In the genomic region with DNA sequence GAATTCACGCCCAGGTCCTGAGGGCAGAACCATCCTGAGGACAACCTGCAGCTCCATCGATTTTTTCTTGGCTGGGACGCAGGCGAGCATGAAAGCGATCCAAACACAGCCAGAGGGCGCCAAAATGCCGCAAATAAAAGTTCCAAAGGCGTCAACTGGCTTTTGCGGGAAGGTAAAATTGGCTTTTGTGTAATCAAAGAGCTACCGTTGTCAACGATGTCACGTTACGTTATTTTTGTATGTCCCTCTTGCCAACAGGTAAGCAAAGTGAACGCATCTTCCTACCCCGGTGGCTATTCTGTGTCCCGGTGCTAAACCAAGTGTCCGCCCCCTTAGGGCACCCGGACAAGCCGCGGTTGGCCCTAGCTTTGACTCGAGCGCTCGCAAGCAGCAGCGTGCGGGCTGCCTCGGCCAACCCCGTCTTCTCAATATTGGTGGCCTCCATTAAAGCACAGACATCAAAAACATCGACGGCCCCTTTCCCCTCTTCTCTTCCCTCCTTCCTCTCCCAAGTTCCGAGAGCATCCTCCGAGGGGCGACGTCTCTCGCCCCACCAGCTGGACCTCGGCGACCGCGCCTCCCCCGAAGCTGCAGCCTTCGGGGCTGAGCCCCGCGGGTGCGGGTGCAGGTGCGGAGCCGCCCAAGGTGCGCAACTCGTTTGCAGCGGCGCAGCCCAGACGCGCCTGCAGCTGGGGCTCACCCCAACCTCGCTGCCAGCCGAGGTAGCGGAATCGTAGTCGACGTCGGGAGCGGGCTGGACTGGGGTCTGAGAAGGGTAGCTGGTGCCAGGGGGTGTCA, we compare ENCODE assay signal across 1 cellular context.
TF ChIP-seq lines count a peak whose summit lies in the region.

No MANE protein-coding gene starts in this region.

TF ChIP-seq in GM12878, 131 proteins besides CTCF, POLR2A, EP300 and RAD21 (continued from another document):
- TF ChIP-seq, protein P1, sequence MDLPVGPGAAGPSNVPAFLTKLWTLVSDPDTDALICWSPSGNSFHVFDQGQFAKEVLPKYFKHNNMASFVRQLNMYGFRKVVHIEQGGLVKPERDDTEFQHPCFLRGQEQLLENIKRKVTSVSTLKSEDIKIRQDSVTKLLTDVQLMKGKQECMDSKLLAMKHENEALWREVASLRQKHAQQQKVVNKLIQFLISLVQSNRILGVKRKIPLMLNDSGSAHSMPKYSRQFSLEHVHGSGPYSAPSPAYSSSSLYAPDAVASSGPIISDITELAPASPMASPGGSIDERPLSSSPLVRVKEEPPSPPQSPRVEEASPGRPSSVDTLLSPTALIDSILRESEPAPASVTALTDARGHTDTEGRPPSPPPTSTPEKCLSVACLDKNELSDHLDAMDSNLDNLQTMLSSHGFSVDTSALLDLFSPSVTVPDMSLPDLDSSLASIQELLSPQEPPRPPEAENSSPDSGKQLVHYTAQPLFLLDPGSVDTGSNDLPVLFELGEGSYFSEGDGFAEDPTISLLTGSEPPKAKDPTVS (IDR thresholded peaks at IDR 0.05; ENCODE audit: low read depth, low read length), result no peak
- TF ChIP-seq ASH2L (IDR thresholded peaks at IDR 0.05; ENCODE audit: borderline replicate concordance, low read depth) (no peak), SMAD5 (IDR thresholded peaks at IDR 0.05; ENCODE audit: low read depth) (no peak), YY1 (IDR thresholded peaks at IDR 0.05; ENCODE audit: low read depth, low read length) (peak; percentile 80), KLF5 (IDR thresholded peaks at IDR 0.05; ENCODE audit: partially characterized antibody) (peak; percentile 15), FOXM1 (IDR thresholded peaks at IDR 0.05; ENCODE audit: low read depth, low read length) (peak; percentile 51), IKZF1 (conservative IDR thresholded peaks at IDR 0.05) (peak; percentile 93), DPF2 (IDR thresholded peaks at IDR 0.05) (peak; percentile 44; the same call in 1 of the 2 replicates), BHLHE40 (IDR thresholded peaks at IDR 0.05; ENCODE audit: borderline replicate concordance in 1 of 2, low read depth in 2 of 2, low read length in 1 of 2) (peak; percentile 9 to 39; a peak in 1 of 4 replicates), PAX5 (IDR thresholded peaks at IDR 0.05; ENCODE audit: borderline replicate concordance, low read depth, low read length) (peak; percentile 79; the same call in 1 of the 2 replicates), SUPT20H (IDR thresholded peaks at IDR 0.05; ENCODE audit: borderline replicate concordance, control insufficient read depth, low read depth, low read length) (no peak), RAD51 (IDR thresholded peaks at IDR 0.05) (no peak), POLR2AphosphoS5 (IDR thresholded peaks at IDR 0.05; ENCODE audit: low read length) (no peak), MTA2 (IDR thresholded peaks at IDR 0.05; ENCODE audit: low read depth) (peak; percentile 19; the same call in 1 of the 2 replicates), NR2C1 (IDR thresholded peaks at IDR 0.05) (no peak), SRF (IDR thresholded peaks at IDR 0.05; ENCODE audit: low read depth in 2 of 2, low read length in 2 of 2) (no peak), SPI1 (IDR thresholded peaks at IDR 0.05; ENCODE audit: borderline replicate concordance, insufficient read depth, low read depth, low read length) (no peak), TAF1 (IDR thresholded peaks at IDR 0.05; ENCODE audit: borderline replicate concordance, low read depth, low read length) (no peak), HDGF (IDR thresholded peaks at IDR 0.05) (no peak), CHD4 (IDR thresholded peaks at IDR 0.05) (no peak), RUNX3 (IDR thresholded peaks at IDR 0.05; ENCODE audit: low read length) (peak; percentile 69), CBX5 (IDR thresholded peaks at IDR 0.05; ENCODE audit: low read depth) (peak; percentile 69; the same call in 1 of the 2 replicates), ETV6 (conservative IDR thresholded peaks at IDR 0.05 in 1 of 2, IDR thresholded peaks at IDR 0.05 in 1 of 2; ENCODE audit: borderline replicate concordance in 1 of 2, low read depth in 1 of 2) (no peak), KAT2A (conservative IDR thresholded peaks at IDR 0.05; ENCODE audit: control insufficient read depth, low read depth, low read length) (no peak), POLR2AphosphoS2 (IDR thresholded peaks at IDR 0.05; ENCODE audit: low read depth, low read length) (no peak), STAT3 (IDR thresholded peaks at IDR 0.05; ENCODE audit: low read depth, low read length) (no peak), CHD2 (IDR thresholded peaks at IDR 0.05; ENCODE audit: borderline replicate concordance, low read depth, low read length) (no peak), SIX5 (IDR thresholded peaks at IDR 0.05; ENCODE audit: low read depth, low read length, severe bottlenecking) (no peak), IKZF2 (IDR thresholded peaks at IDR 0.05) (no peak; a peak in 1 of 4 replicates), BRCA1 (IDR thresholded peaks at IDR 0.05; ENCODE audit: low read depth, low read length) (no peak), HCFC1 (IDR thresholded peaks at IDR 0.05; ENCODE audit: low read length) (no peak), ZNF24 (IDR thresholded peaks at IDR 0.05) (no peak), RCOR1 (conservative IDR thresholded peaks at IDR 0.05; ENCODE audit: low read depth, low read length) (0 out of 2 replicates have a peak, but pooled peaks have one; percentile 64), TCF3 (IDR thresholded peaks at IDR 0.05; ENCODE audit: borderline replicate concordance, insufficient read depth, low read depth, low read length) (no peak), ZBED1 (IDR thresholded peaks at IDR 0.05; ENCODE audit: borderline replicate concordance) (no peak)
- TF ChIP-seq, protein P2, sequence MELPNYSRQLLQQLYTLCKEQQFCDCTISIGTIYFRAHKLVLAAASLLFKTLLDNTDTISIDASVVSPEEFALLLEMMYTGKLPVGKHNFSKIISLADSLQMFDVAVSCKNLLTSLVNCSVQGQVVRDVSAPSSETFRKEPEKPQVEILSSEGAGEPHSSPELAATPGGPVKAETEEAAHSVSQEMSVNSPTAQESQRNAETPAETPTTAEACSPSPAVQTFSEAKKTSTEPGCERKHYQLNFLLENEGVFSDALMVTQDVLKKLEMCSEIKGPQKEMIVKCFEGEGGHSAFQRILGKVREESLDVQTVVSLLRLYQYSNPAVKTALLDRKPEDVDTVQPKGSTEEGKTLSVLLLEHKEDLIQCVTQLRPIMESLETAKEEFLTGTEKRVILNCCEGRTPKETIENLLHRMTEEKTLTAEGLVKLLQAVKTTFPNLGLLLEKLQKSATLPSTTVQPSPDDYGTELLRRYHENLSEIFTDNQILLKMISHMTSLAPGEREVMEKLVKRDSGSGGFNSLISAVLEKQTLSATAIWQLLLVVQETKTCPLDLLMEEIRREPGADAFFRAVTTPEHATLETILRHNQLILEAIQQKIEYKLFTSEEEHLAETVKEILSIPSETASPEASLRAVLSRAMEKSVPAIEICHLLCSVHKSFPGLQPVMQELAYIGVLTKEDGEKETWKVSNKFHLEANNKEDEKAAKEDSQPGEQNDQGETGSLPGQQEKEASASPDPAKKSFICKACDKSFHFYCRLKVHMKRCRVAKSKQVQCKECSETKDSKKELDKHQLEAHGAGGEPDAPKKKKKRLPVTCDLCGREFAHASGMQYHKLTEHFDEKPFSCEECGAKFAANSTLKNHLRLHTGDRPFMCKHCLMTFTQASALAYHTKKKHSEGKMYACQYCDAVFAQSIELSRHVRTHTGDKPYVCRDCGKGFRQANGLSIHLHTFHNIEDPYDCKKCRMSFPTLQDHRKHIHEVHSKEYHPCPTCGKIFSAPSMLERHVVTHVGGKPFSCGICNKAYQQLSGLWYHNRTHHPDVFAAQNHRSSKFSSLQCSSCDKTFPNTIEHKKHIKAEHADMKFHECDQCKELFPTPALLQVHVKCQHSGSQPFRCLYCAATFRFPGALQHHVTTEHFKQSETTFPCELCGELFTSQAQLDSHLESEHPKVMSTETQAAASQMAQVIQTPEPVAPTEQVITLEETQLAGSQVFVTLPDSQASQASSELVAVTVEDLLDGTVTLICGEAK (IDR thresholded peaks at IDR 0.05; ENCODE audit: borderline replicate concordance), result no peak
- TF ChIP-seq, protein P3, sequence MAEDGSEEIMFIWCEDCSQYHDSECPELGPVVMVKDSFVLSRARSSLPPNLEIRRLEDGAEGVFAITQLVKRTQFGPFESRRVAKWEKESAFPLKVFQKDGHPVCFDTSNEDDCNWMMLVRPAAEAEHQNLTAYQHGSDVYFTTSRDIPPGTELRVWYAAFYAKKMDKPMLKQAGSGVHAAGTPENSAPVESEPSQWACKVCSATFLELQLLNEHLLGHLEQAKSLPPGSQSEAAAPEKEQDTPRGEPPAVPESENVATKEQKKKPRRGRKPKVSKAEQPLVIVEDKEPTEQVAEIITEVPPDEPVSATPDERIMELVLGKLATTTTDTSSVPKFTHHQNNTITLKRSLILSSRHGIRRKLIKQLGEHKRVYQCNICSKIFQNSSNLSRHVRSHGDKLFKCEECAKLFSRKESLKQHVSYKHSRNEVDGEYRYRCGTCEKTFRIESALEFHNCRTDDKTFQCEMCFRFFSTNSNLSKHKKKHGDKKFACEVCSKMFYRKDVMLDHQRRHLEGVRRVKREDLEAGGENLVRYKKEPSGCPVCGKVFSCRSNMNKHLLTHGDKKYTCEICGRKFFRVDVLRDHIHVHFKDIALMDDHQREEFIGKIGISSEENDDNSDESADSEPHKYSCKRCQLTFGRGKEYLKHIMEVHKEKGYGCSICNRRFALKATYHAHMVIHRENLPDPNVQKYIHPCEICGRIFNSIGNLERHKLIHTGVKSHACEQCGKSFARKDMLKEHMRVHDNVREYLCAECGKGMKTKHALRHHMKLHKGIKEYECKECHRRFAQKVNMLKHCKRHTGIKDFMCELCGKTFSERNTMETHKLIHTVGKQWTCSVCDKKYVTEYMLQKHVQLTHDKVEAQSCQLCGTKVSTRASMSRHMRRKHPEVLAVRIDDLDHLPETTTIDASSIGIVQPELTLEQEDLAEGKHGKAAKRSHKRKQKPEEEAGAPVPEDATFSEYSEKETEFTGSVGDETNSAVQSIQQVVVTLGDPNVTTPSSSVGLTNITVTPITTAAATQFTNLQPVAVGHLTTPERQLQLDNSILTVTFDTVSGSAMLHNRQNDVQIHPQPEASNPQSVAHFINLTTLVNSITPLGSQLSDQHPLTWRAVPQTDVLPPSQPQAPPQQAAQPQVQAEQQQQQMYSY (CRISPR knock-in tag; IDR thresholded peaks at IDR 0.05), result no peak
- TF ChIP-seq, protein P4, sequence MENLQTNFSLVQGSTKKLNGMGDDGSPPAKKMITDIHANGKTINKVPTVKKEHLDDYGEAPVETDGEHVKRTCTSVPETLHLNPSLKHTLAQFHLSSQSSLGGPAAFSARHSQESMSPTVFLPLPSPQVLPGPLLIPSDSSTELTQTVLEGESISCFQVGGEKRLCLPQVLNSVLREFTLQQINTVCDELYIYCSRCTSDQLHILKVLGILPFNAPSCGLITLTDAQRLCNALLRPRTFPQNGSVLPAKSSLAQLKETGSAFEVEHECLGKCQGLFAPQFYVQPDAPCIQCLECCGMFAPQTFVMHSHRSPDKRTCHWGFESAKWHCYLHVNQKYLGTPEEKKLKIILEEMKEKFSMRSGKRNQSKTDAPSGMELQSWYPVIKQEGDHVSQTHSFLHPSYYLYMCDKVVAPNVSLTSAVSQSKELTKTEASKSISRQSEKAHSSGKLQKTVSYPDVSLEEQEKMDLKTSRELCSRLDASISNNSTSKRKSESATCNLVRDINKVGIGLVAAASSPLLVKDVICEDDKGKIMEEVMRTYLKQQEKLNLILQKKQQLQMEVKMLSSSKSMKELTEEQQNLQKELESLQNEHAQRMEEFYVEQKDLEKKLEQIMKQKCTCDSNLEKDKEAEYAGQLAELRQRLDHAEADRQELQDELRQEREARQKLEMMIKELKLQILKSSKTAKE (IDR thresholded peaks at IDR 0.05; ENCODE audit: low read depth, poor library complexity, severe bottlenecking), result peak; percentile 46
- TF ChIP-seq, protein P5, sequence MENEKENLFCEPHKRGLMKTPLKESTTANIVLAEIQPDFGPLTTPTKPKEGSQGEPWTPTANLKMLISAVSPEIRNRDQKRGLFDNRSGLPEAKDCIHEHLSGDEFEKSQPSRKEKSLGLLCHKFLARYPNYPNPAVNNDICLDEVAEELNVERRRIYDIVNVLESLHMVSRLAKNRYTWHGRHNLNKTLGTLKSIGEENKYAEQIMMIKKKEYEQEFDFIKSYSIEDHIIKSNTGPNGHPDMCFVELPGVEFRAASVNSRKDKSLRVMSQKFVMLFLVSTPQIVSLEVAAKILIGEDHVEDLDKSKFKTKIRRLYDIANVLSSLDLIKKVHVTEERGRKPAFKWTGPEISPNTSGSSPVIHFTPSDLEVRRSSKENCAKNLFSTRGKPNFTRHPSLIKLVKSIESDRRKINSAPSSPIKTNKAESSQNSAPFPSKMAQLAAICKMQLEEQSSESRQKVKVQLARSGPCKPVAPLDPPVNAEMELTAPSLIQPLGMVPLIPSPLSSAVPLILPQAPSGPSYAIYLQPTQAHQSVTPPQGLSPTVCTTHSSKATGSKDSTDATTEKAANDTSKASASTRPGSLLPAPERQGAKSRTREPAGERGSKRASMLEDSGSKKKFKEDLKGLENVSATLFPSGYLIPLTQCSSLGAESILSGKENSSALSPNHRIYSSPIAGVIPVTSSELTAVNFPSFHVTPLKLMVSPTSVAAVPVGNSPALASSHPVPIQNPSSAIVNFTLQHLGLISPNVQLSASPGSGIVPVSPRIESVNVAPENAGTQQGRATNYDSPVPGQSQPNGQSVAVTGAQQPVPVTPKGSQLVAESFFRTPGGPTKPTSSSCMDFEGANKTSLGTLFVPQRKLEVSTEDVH (IDR thresholded peaks at IDR 0.05; ENCODE audit: low read depth, partially characterized antibody), result no peak
TF ChIP-seq in GM12878: peak in this region for 28.
